20 cellular contexts compared by ENCODE assay signal in genomic region chr2:20612835-20613341, GRCh38. TPM values are rescaled to one million over a fixed set of nuclear protein-coding genes. Genes with fewer than 3 reads are reported as not detected.
DNase-seq lines count a peak whose midpoint lies in the region; ATAC-seq and TF ChIP-seq lines count a peak whose summit lies in the region.
"Had no signal": no experiment of that assay in that cellular context is flagged by ENCODE, and none has a peak within 500 bp of the region (broad histone marks: within the 10 kb centered on the region; RNA-seq: fewer than 3 reads in every experiment).

No MANE protein-coding gene starts in this region.

- H3K4me1 Mint-ChIP-seq in natural killer cell treated with Interleukin-12 subunit alpha and Interleukin-12 subunit beta and Interleukin-15 and Interleukin-18, amount 100 ng/mL, for 72 hours (ENCODE audit: low read depth in 2 of 2) = peaks cover 0 to 13% of the 10 kb centered on the region in 2 donors
- H3K4me1 Mint-ChIP-seq in activated CD8-positive, alpha-beta T cell treated with anti-CD3 and anti-CD28 coated beads, Interleukin-2, amount 10 ng/mL, durations not matched to agents 7 days and 5 days (ENCODE audit: low read depth) = no peaks in the 10 kb centered on the region
- H3K4me1 Mint-ChIP-seq: activated naive CD4-positive, alpha-beta T cell treated with anti-CD3 and anti-CD28 coated beads, Interleukin-2, amount 50 U/mL, for 24 hours had no signal

- 81% methylated on average over 5 of the region's 5 CpGs for WGBS in esophagus muscularis mucosa
- 93 to 95% methylated on average over 4 of the region's 5 CpGs for WGBS in mesodermal cell (ENCODE audit: insufficient coverage in 2 of 2), 2 experiments

- intact Hi-C loops in esophagus muscularis mucosa (cut with DNase I) = no loop called here

- H3K36me3 Mint-ChIP-seq in natural killer cell treated with Interleukin-12 subunit alpha and Interleukin-12 subunit beta and Interleukin-15 and Interleukin-18, amount 100 ng/mL, for 72 hours = no peaks in the 10 kb centered on the region
- H3K36me3 Mint-ChIP-seq in activated CD8-positive, alpha-beta T cell treated with anti-CD3 and anti-CD28 coated beads, Interleukin-2, amount 10 ng/mL, durations not matched to agents 7 days and 5 days (ENCODE audit: low read depth) = no peaks in the 10 kb centered on the region

- POLR2A ChIA-PET in activated CD8-positive, alpha-beta T cell treated with anti-CD3 and anti-CD28 coated beads, Interleukin-2, amount 10 ng/mL, durations not matched to agents 7 days and 5 days (lab: Charles Lee) = no interaction called here

- TF ChIP-seq EP300 in esophagus muscularis mucosa (IDR thresholded peaks at IDR 0.05) = no peak

- H3K27me3 ChIP-seq in SJCRH30 (no peaks in the 10 kb centered on the region), esophagus muscularis mucosa (no peaks in the 10 kb centered on the region)
- H3K27me3 ChIP-seq: left lung, SJSA1 had no signal

- no peaks in the 10 kb centered on the region for H3K27me3 Mint-ChIP-seq in natural killer cell treated with Interleukin-12 subunit alpha and Interleukin-12 subunit beta and Interleukin-15 and Interleukin-18, amount 100 ng/mL, for 72 hours
- H3K27me3 Mint-ChIP-seq in activated CD8-positive, alpha-beta T cell treated with anti-CD3 and anti-CD28 coated beads, Interleukin-2, amount 10 ng/mL, durations not matched to agents 7 days and 5 days (ENCODE audit: low read depth) = no peaks in the 10 kb centered on the region
- H3K27me3 Mint-ChIP-seq: activated CD4-positive, alpha-beta memory T cell treated with anti-CD3 and anti-CD28 coated beads for 36 hours; activated naive CD4-positive, alpha-beta T cell treated with anti-CD3 and anti-CD28 coated beads, Interleukin-2, amount 50 U/mL, for 24 hours; T-helper 17 cell had no signal

- no peak for ATAC-seq in natural killer cell treated with Interleukin-12 subunit alpha and Interleukin-12 subunit beta and Interleukin-15 and Interleukin-18, amount 100 ng/mL, for 72 hours
- no peak for ATAC-seq in HG02870 (IDR thresholded peaks at IDR 0.05; ENCODE audit: unreplicated experiment)
- ATAC-seq in activated CD8-positive, alpha-beta T cell treated with anti-CD3 and anti-CD28 coated beads, Interleukin-2, amount 10 ng/mL, durations not matched to agents 7 days and 5 days = no peak
- ATAC-seq: left lung, T-helper 17 cell had no signal

- no peak overlapping the region for H3K27ac Mint-ChIP-seq in natural killer cell treated with Interleukin-12 subunit alpha and Interleukin-12 subunit beta and Interleukin-15 and Interleukin-18, amount 100 ng/mL, for 72 hours
- no peak overlapping the region for H3K27ac Mint-ChIP-seq in activated CD8-positive, alpha-beta T cell treated with anti-CD3 and anti-CD28 coated beads, Interleukin-2, amount 10 ng/mL, durations not matched to agents 7 days and 5 days
- H3K27ac Mint-ChIP-seq: activated CD4-positive, alpha-beta memory T cell treated with anti-CD3 and anti-CD28 coated beads for 36 hours; activated naive CD4-positive, alpha-beta T cell treated with anti-CD3 and anti-CD28 coated beads, Interleukin-2, amount 50 U/mL, for 24 hours had no signal

- no peaks in the 10 kb centered on the region for H3K9me3 Mint-ChIP-seq in natural killer cell treated with Interleukin-12 subunit alpha and Interleukin-12 subunit beta and Interleukin-15 and Interleukin-18, amount 100 ng/mL, for 72 hours
- no peaks in the 10 kb centered on the region for H3K9me3 Mint-ChIP-seq in activated CD8-positive, alpha-beta T cell treated with anti-CD3 and anti-CD28 coated beads, Interleukin-2, amount 10 ng/mL, durations not matched to agents 7 days and 5 days (ENCODE audit: insufficient read depth)
- H3K9me3 Mint-ChIP-seq: activated naive CD4-positive, alpha-beta T cell treated with anti-CD3 and anti-CD28 coated beads, Interleukin-2, amount 50 U/mL, for 24 hours had no signal

- H3K27ac ChIP-seq in SJCRH30 (peak overlapping the region; percentile 22; the same call in 1 of the 2 replicates), esophagus muscularis mucosa (replicated peaks in 1 of 4) (peak overlapping the region; percentile 96 to 99 (median 96)), mesodermal cell (ENCODE audit: low read depth, low read length, severe bottlenecking) (peak overlapping the region; percentile 16), substantia nigra (ENCODE audit: low read depth, low read length, poor library complexity, severe bottlenecking) (peak overlapping the region; percentile 18)
- H3K27ac ChIP-seq: epithelial cell of prostate, SJSA1 had no signal

- no peak overlapping the region for H3K4me3 ChIP-seq in SJCRH30
- H3K4me3 ChIP-seq in esophagus muscularis mucosa = no peak overlapping the region
- no peak overlapping the region for H3K4me3 ChIP-seq in mesodermal cell (ENCODE audit: extremely low read depth, insufficient read depth, low read length, poor library complexity, severe bottlenecking)
- H3K4me3 ChIP-seq: left lung, SJSA1 had no signal

- H3K36me3 ChIP-seq in SJCRH30 (no peaks in the 10 kb centered on the region), esophagus muscularis mucosa (no peaks in the 10 kb centered on the region), mesodermal cell (ENCODE audit: control insufficient read depth, insufficient read depth, low read length) (no peaks in the 10 kb centered on the region)
- H3K36me3 ChIP-seq: left lung, SJSA1 had no signal

- DNase-seq in SJCRH30 (peak; percentile 63 to 88), esophagus muscularis mucosa (ENCODE audit: extremely low spot score) (no peak), substantia nigra (lab: John Stamatoyannopoulos, UW) (no peak), NCI-H1436 treated with DMSO at 0.1 percent for 48 hours (lab: John Stamatoyannopoulos, UW) (no peak)
- DNase-seq in natural killer cell treated with Interleukin-12 subunit alpha and Interleukin-12 subunit beta and Interleukin-15 and Interleukin-18, amount 100 ng/mL, for 72 hours (ENCODE audit: low spot score) = no peak
- DNase-seq in activated CD8-positive, alpha-beta T cell treated with anti-CD3 and anti-CD28 coated beads, Interleukin-2, amount 10 ng/mL, durations not matched to agents 7 days and 5 days = no peak
- DNase-seq: activated CD4-positive, alpha-beta memory T cell treated with anti-CD3 and anti-CD28 coated beads for 36 hours; activated T-cell treated with anti-CD3 and anti-CD28 coated beads, Interleukin-2, amount 50 U/mL, for 1 hour; cortex of kidney; DND-41; HCEC 1CT; Kasumi-1; T-helper 17 cell had no signal

- CTCF ChIA-PET in activated CD8-positive, alpha-beta T cell treated with anti-CD3 and anti-CD28 coated beads, Interleukin-2, amount 10 ng/mL, durations not matched to agents 7 days and 5 days (lab: Charles Lee) = no interaction called here

- H3K4me1 ChIP-seq in SJCRH30 = peaks cover 71% of the 10 kb centered on the region
- H3K4me1 ChIP-seq in esophagus muscularis mucosa = peaks cover 92 to 97% (median 94%) of the 10 kb centered on the region in 4 donors
- H3K4me1 ChIP-seq in mesodermal cell (ENCODE audit: control insufficient read depth, insufficient read depth, low read length, poor library complexity, severe bottlenecking) = peaks cover 35% of the 10 kb centered on the region

- no peaks in the 10 kb centered on the region for H3K9me3 ChIP-seq in SJCRH30 (replicated peaks)
- no peaks in the 10 kb centered on the region for H3K9me3 ChIP-seq in esophagus muscularis mucosa
- no peaks in the 10 kb centered on the region for H3K9me3 ChIP-seq in mesodermal cell (ENCODE audit: control insufficient read depth, low read length)
- H3K9me3 ChIP-seq: left lung, SJSA1 had no signal

- TF ChIP-seq CTCF in esophagus muscularis mucosa (IDR thresholded peaks at IDR 0.05) = no peak

- H3K4me3 Mint-ChIP-seq in natural killer cell treated with Interleukin-12 subunit alpha and Interleukin-12 subunit beta and Interleukin-15 and Interleukin-18, amount 100 ng/mL, for 72 hours = no peak overlapping the region
- no peak overlapping the region for H3K4me3 Mint-ChIP-seq in activated CD8-positive, alpha-beta T cell treated with anti-CD3 and anti-CD28 coated beads, Interleukin-2, amount 10 ng/mL, durations not matched to agents 7 days and 5 days
- H3K4me3 Mint-ChIP-seq: activated CD4-positive, alpha-beta memory T cell treated with anti-CD3 and anti-CD28 coated beads for 36 hours; activated naive CD4-positive, alpha-beta T cell treated with anti-CD3 and anti-CD28 coated beads, Interleukin-2, amount 50 U/mL, for 24 hours; T-helper 17 cell had no signal

- TF ChIP-seq POLR2A in esophagus muscularis mucosa (IDR thresholded peaks at IDR 0.05; ENCODE audit: low read depth) = no peak

RNA-seq across cellular contexts. Expression of gene HS1BP3, which starts 38.0 kb away (rescaled TPM):
- 14.0 and 14.7 TPM in 2 replicates for total RNA-seq in SJCRH30 (2014; rRNA removed; shearing (Covaris generic))
- 10 to 100 TPM; 42.6 to 95.6 (median 60.0) TPM for total RNA-seq in esophagus muscularis mucosa
- polyA plus RNA-seq in mesodermal cell (2013, experiment 1 of 2) = 22.0 TPM
- polyA plus RNA-seq in mesodermal cell (2013, experiment 2 of 2) = 18.7 TPM
- total RNA-seq in natural killer cell treated with Interleukin-12 subunit alpha and Interleukin-12 subunit beta and Interleukin-15 and Interleukin-18, amount 100 ng/mL, for 72 hours = 1 to 10 TPM; 5.8 to 9.3 TPM
- total RNA-seq in activated CD8-positive, alpha-beta T cell treated with anti-CD3 and anti-CD28 coated beads, Interleukin-2, amount 10 ng/mL, durations not matched to agents 7 days and 5 days = 10 to 100 TPM; 10.5 to 11.2 TPM

RNA-seq across cellular contexts. Expression of gene GDF7, which starts 54.1 kb away (rescaled TPM):
- 0.02 and 0.03 TPM in 2 replicates for total RNA-seq in SJCRH30 (2014; rRNA removed; shearing (Covaris generic))
- 10 to 100 TPM in 1 of 4 donors, 1 to 10 TPM in 3; 2.7 to 10.4 (median 7.4) TPM for total RNA-seq in esophagus muscularis mucosa
- 1.9 TPM for polyA plus RNA-seq in mesodermal cell (2013, experiment 1 of 2)
- 3.3 TPM for polyA plus RNA-seq in mesodermal cell (2013, experiment 2 of 2)
- under 1 TPM in 1 of 2 donors, not detected in 1; 0.02 TPM for total RNA-seq in natural killer cell treated with Interleukin-12 subunit alpha and Interleukin-12 subunit beta and Interleukin-15 and Interleukin-18, amount 100 ng/mL, for 72 hours
- total RNA-seq in activated CD8-positive, alpha-beta T cell treated with anti-CD3 and anti-CD28 coated beads, Interleukin-2, amount 10 ng/mL, durations not matched to agents 7 days and 5 days = not detected
- total RNA-seq: myocyte had no signal

Comparison
In these comparisons a context has a peak if more than half of its experiments do, and no peak if none do; other contexts are left out.
1. DNase-seq: peak in SJCRH30 (2 of 2); none in esophagus muscularis mucosa (single experiment), substantia nigra (0 of 49), natural killer cell treated with Interleukin-12 subunit alpha and Interleukin-12 subunit beta and Interleukin-15 and Interleukin-18, amount 100 ng/mL, for 72 hours (single experiment), activated CD8-positive, alpha-beta T cell treated with anti-CD3 and anti-CD28 coated beads, Interleukin-2, amount 10 ng/mL, durations not matched to agents 7 days and 5 days (single experiment) and NCI-H1436 treated with DMSO at 0.1 percent for 48 hours (single experiment).
2. H3K27ac ChIP-seq: peak in every context shown above with its lines; median percentile 96 in esophagus muscularis mucosa; 22 in SJCRH30; 18 in substantia nigra; 16 in mesodermal cell.